Comparison of ENCODE assay signal across 8 cellular contexts in the genomic region with DNA sequence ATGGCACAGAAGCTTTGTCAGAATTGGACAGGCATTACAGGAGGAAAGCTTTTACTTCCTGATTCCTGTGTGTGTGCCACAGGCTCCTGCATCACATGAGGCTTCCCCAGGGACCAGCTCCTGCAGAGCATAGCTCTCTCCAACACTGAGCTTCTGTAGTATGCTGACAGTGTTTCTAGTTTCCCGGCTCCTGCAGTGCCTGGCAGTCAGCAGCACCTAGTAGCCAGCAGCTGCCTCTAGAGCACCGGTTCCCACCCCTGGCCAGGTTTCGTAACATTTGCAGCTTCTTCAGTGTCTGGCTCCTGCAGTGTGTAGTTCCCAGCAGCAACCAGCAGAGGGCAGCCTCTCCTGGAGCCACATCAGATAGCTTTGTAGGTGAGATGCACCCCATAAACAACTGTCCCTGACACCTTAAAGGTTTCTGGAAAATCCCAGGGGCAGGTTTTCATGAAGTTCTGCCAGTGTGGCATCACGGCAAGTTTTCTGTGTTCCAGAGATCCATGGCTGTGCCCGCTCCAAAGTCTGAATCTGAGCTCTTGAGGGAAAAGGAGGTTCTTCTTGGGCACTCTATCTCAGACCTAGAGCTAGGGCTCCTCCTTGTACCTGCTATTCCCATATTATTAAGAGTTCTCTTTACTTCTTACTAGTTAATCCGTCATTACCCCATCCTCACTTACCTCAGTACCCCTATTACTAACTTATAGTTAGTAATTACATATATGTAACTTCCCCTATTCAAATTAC. TPM values are rescaled to one million over a fixed set of nuclear protein-coding genes. Genes with fewer than 3 reads are reported as not detected.
A peak's percentile ranks its signal among the peaks of the same experiment; 100 is the strongest.
DNase-seq lines count a peak whose midpoint lies in the region; ATAC-seq lines count a peak whose summit lies in the region.

No MANE protein-coding gene starts in this region.

- no peak overlapping the region for H3K4ac ChIP-seq in mesendoderm (ENCODE audit: low read depth, low read length)

- H3K27ac Mint-ChIP-seq in effector memory CD8-positive, alpha-beta T cell, result peak overlapping the region in 1 of 2 donors; percentile 47

- no peaks in the 10 kb centered on the region for H3K27me3 ChIP-seq in mesendoderm (ENCODE audit: insufficient read depth, low read length, poor library complexity)

- no peak overlapping the region for H2BK120ac ChIP-seq in mesendoderm (ENCODE audit: low read depth, low read length)

- ATAC-seq in GM19463 (IDR thresholded peaks at IDR 0.05; ENCODE audit: unreplicated experiment) (peak; percentile 93), HG03565 (IDR thresholded peaks at IDR 0.05; ENCODE audit: unreplicated experiment) (peak; percentile 82)
- ATAC-seq in effector memory CD8-positive, alpha-beta T cell (replicated peaks), result peak; percentile 99

- no peak overlapping the region for H3K9ac ChIP-seq in mesendoderm (ENCODE audit: low read length)

- peaks cover 5% of the 10 kb centered on the region for H3K36me3 Mint-ChIP-seq in effector memory CD8-positive, alpha-beta T cell (ENCODE audit: insufficient read depth)

- H3K4me3 Mint-ChIP-seq in effector memory CD8-positive, alpha-beta T cell, result peak overlapping the region; percentile 58 to 60

- H3K4me2 ChIP-seq in mesendoderm (ENCODE audit: low read length), result no peak overlapping the region

- no peaks in the 10 kb centered on the region for H3K4me1 ChIP-seq in mesendoderm (ENCODE audit: control insufficient read depth, low read depth, low read length)

- H2AK5ac ChIP-seq in mesendoderm (ENCODE audit: low read length), result no peak overlapping the region

- peaks cover 0 to 6% of the 10 kb centered on the region in 2 donors for H3K4me1 Mint-ChIP-seq in effector memory CD8-positive, alpha-beta T cell (ENCODE audit: low read depth in 2 of 2)

- DNase-seq in COLO668 (lab: John Stamatoyannopoulos, UW; ENCODE audit: unreplicated experiment), result peak; percentile 71
- peak; percentile 55 for DNase-seq in NCI-H82 treated with DMSO at 0.1 percent for 48 hours (lab: John Stamatoyannopoulos, UW; ENCODE audit: unreplicated experiment)
- DNase-seq in activated CD8-positive, alpha-beta memory T cell treated with anti-CD3 and anti-CD28 coated beads for 24 hours, result peak; percentile 93
- peak; percentile 80 to 84 (median 81) for DNase-seq in effector memory CD8-positive, alpha-beta T cell
- peak; percentile 92 for DNase-seq in mesendoderm
- peak; percentile 67 to 75 for DNase-seq in stimulated activated CD8-positive, alpha-beta memory T cell treated with anti-CD3 and anti-CD28 coated beads, Interleukin-2, amount 100 ng/mL, for 1 hour (ENCODE audit: low read depth in 2 of 2)

- H3K79me1 ChIP-seq in mesendoderm (ENCODE audit: low read length), result no peaks in the 10 kb centered on the region

- H2BK15ac ChIP-seq in mesendoderm (replicated peaks; ENCODE audit: low read depth), result no peak overlapping the region

- no peak overlapping the region for H3K27ac ChIP-seq in mesendoderm (ENCODE audit: low read depth, low read length)

- no peaks in the 10 kb centered on the region for H3K9me3 Mint-ChIP-seq in effector memory CD8-positive, alpha-beta T cell

- no peak overlapping the region for H4K5ac ChIP-seq in mesendoderm (ENCODE audit: low read length)

- no peak overlapping the region for H3K23ac ChIP-seq in mesendoderm (ENCODE audit: low read length)

- no peak overlapping the region for H4K8ac ChIP-seq in mesendoderm (ENCODE audit: low read depth, low read length)

- no peak overlapping the region for H3K18ac ChIP-seq in mesendoderm (ENCODE audit: low read length)

- H3K4me3 ChIP-seq in mesendoderm (ENCODE audit: low read length), result no peak overlapping the region

- H2BK5ac ChIP-seq in mesendoderm (ENCODE audit: low read length), result no peak overlapping the region

- no peaks in the 10 kb centered on the region for H3K36me3 ChIP-seq in mesendoderm (ENCODE audit: control insufficient read depth, insufficient read depth, low read length)

- no peaks in the 10 kb centered on the region for H3K79me2 ChIP-seq in mesendoderm (ENCODE audit: control insufficient read depth, insufficient read depth, low read length)

- peak overlapping the region; percentile 46 for H3K56ac ChIP-seq in mesendoderm (ENCODE audit: low read length)

- WGBS in mesendoderm (ENCODE audit: extremely low coverage, insufficient coverage, low lambda C conversion rate), result no CpG with 5 or more reads among the region's 6 CpGs

- H3K27me3 Mint-ChIP-seq in effector memory CD8-positive, alpha-beta T cell, result peaks cover 7 to 13% of the 10 kb centered on the region in 2 donors

RNA-seq across cellular contexts. Expression of gene TRA2B, which starts 5.7 kb away (rescaled TPM):
- 384 TPM for polyA plus RNA-seq in mesendoderm (2013, experiment 1 of 2)
- polyA plus RNA-seq in mesendoderm (2013, experiment 2 of 2), result 371 TPM
